ENCODE assay signal across 8 cellular contexts in genomic region chr15:75023194-75024101, GRCh38. TPM values are rescaled to one million over a fixed set of nuclear protein-coding genes. Genes with fewer than 3 reads are reported as not detected.
DNase-seq lines count a peak whose midpoint lies in the region; ATAC-seq and TF ChIP-seq lines count a peak whose summit lies in the region.

Gene PPCDC (plus strand): TSS chr15:75023590. CDS start chr15:75028319, 4,729 bp downstream.

- H3K9me2 ChIP-seq in DOHH2 (replicated peaks; ENCODE audit: control insufficient read depth, low read length), result no peaks in the 10 kb centered on the region

- H4K20me1 ChIP-seq in DOHH2 (ENCODE audit: control insufficient read depth, insufficient read depth, low read depth, low read length), result no peaks in the 10 kb centered on the region

- H3K27ac ChIP-seq in DOHH2 (ENCODE audit: low read depth, low read length) (peak within 1 kb of the TSS; percentile 77), RWPE1 (peak within 1 kb of the TSS; percentile 78)
- peak within 1 kb of the TSS; percentile 84 for H3K27ac ChIP-seq in naive thymus-derived CD4-positive, alpha-beta T cell (ENCODE audit: low read depth, low read length)

- no peaks in the 10 kb centered on the region for H3K9me3 ChIP-seq in DOHH2 (ENCODE audit: control insufficient read depth, insufficient read depth, low read length)
- no peaks in the 10 kb centered on the region for H3K9me3 ChIP-seq in naive thymus-derived CD4-positive, alpha-beta T cell (ENCODE audit: control insufficient read depth in 2 of 3, low read length in 3 of 3)

- H3K9me3 Mint-ChIP-seq in activated T-helper 17 cell treated with anti-CD3 and anti-CD28 coated beads, Interleukin-2, amount 50 U/mL, for 72 hours, result no peaks in the 10 kb centered on the region
- no peaks in the 10 kb centered on the region for H3K9me3 Mint-ChIP-seq in naive thymus-derived CD4-positive, alpha-beta T cell
- no peaks in the 10 kb centered on the region for H3K9me3 Mint-ChIP-seq in stimulated activated naive B cell treated with anti-CD40 and anti-IgM and Interleukin-4, amounts not matched to agents 10 μg/mL and 1 μg/mL and 100 μg/mL, for 72 hours

- no peak for TF ChIP-seq CTCF in DOHH2 (IDR thresholded peaks at IDR 0.05; ENCODE audit: low read depth, low read length, poor library complexity, severe bottlenecking)
- no peak for TF ChIP-seq CTCF in LNCaP clone FGC (IDR thresholded peaks at IDR 0.05; ENCODE audit: control insufficient read depth, extremely low read depth, insufficient read depth)
- TF ChIP-seq CTCF in RWPE1 (conservative IDR thresholded peaks at IDR 0.05; ENCODE audit: low read depth), result no peak

- peak within 1 kb of the TSS; percentile 87 for H3K4me3 ChIP-seq in DOHH2 (ENCODE audit: low read length)
- peak within 1 kb of the TSS; percentile 90 for H3K4me3 ChIP-seq in LNCaP clone FGC (ENCODE audit: low read depth, low read length)
- peak within 1 kb of the TSS; percentile 84 for H3K4me3 ChIP-seq in naive thymus-derived CD4-positive, alpha-beta T cell (ENCODE audit: low read length)

- no peaks in the 10 kb centered on the region for H3K27me3 ChIP-seq in DOHH2 (ENCODE audit: control insufficient read depth, low read length)
- no peaks in the 10 kb centered on the region for H3K27me3 ChIP-seq in naive thymus-derived CD4-positive, alpha-beta T cell (ENCODE audit: control insufficient read depth in 2 of 2, insufficient read depth in 2 of 2, low read length in 2 of 2)

- intact Hi-C loops in naive thymus-derived CD4-positive, alpha-beta T cell (cut with micrococcal nuclease), result loop anchor here (1.0 to 10.0 kb wide), 16 partner anchors 28 to 1031 kb away; partner anchors contain the start of genes SCAMP5 (in 2 of the 2), ARID3B (in 1 of the 2), COX5A (in 1 of the 2) and IMP3 (in 1 of the 2)

- peak within 1 kb of the TSS; percentile 92 for H3K4me3 Mint-ChIP-seq in activated T-helper 17 cell treated with anti-CD3 and anti-CD28 coated beads, Interleukin-2, amount 50 U/mL, for 72 hours
- H3K4me3 Mint-ChIP-seq in naive thymus-derived CD4-positive, alpha-beta T cell, result peak within 1 kb of the TSS; percentile 81 to 99 (median 97)
- H3K4me3 Mint-ChIP-seq in stimulated activated naive B cell treated with anti-CD40 and anti-IgM and Interleukin-4, amounts not matched to agents 10 μg/mL and 1 μg/mL and 100 μg/mL, for 72 hours, result peak within 1 kb of the TSS; percentile 95 to 98

- H3K4me1 Mint-ChIP-seq in activated T-helper 17 cell treated with anti-CD3 and anti-CD28 coated beads, Interleukin-2, amount 50 U/mL, for 72 hours, result peaks cover 6% of the 10 kb centered on the region
- H3K4me1 Mint-ChIP-seq in naive thymus-derived CD4-positive, alpha-beta T cell, result peaks cover 11 to 30% (median 26%) of the 10 kb centered on the region in 7 donors
- peaks cover 7 to 34% of the 10 kb centered on the region in 2 donors for H3K4me1 Mint-ChIP-seq in stimulated activated naive B cell treated with anti-CD40 and anti-IgM and Interleukin-4, amounts not matched to agents 10 μg/mL and 1 μg/mL and 100 μg/mL, for 72 hours

- POLR2A ChIA-PET in RWPE1 (lab: Yijun Ruan, JAX; ENCODE audit: low non-redundant PET), result interaction anchor here (0.6 to 1.2 kb wide), 6 partner anchors 9 to 183 kb away, joined by 3 to 8 read pairs (median 3); partner anchors contain the start of gene C15orf39
- POLR2A ChIA-PET in naive thymus-derived CD4-positive, alpha-beta T cell (lab: Charles Lee), result interaction anchor here (0.6 to 2.9 kb wide), 15 partner anchors 11 to 643 kb away, joined by 3 to 12 read pairs (median 3); partner anchors contain the start of genes C15orf39, CLK3, IMP3 and MAN2C1

- peaks cover 32% of the 10 kb centered on the region for H3K4me1 ChIP-seq in DOHH2 (ENCODE audit: control insufficient read depth, low read length)
- no peaks in the 10 kb centered on the region for H3K4me1 ChIP-seq in naive thymus-derived CD4-positive, alpha-beta T cell (ENCODE audit: control insufficient read depth in 2 of 2, insufficient read depth in 2 of 2, low read length in 2 of 2)

- no peaks in the 10 kb centered on the region for H3K27me3 Mint-ChIP-seq in activated T-helper 17 cell treated with anti-CD3 and anti-CD28 coated beads, Interleukin-2, amount 50 U/mL, for 72 hours
- no peaks in the 10 kb centered on the region for H3K27me3 Mint-ChIP-seq in naive thymus-derived CD4-positive, alpha-beta T cell
- H3K27me3 Mint-ChIP-seq in stimulated activated naive B cell treated with anti-CD40 and anti-IgM and Interleukin-4, amounts not matched to agents 10 μg/mL and 1 μg/mL and 100 μg/mL, for 72 hours, result peaks cover 39 to 45% of the 10 kb centered on the region in 2 donors

- H3K36me3 ChIP-seq in DOHH2 (ENCODE audit: control insufficient read depth, low read length), result peaks cover 26% of the 10 kb centered on the region
- peaks cover 0 to 8% (median 0%) of the 10 kb centered on the region in 3 experiments for H3K36me3 ChIP-seq in naive thymus-derived CD4-positive, alpha-beta T cell (ENCODE audit: control insufficient read depth in 2 of 3, insufficient read depth in 3 of 3, low read length in 3 of 3)

- H3K27ac Mint-ChIP-seq in activated T-helper 17 cell treated with anti-CD3 and anti-CD28 coated beads, Interleukin-2, amount 50 U/mL, for 72 hours, result peak within 1 kb of the TSS; percentile 98
- peak within 1 kb of the TSS; percentile 87 to 98 (median 93) for H3K27ac Mint-ChIP-seq in naive thymus-derived CD4-positive, alpha-beta T cell
- peak within 1 kb of the TSS; percentile 95 for H3K27ac Mint-ChIP-seq in stimulated activated naive B cell treated with anti-CD40 and anti-IgM and Interleukin-4, amounts not matched to agents 10 μg/mL and 1 μg/mL and 100 μg/mL, for 72 hours

- peak within 1 kb of the TSS; percentile 70 for H3K4me2 ChIP-seq in DOHH2 (ENCODE audit: low read length)

- H3F3A ChIP-seq in DOHH2 (ENCODE audit: control insufficient read depth, insufficient read depth), result 0 out of 2 replicates have a peak, but pooled peaks cover 3% of the 10 kb centered on the region

- peaks cover 26% of the 10 kb centered on the region for H3K79me2 ChIP-seq in DOHH2 (ENCODE audit: control insufficient read depth, low read length)

- peak; percentile 100 for ATAC-seq in activated T-helper 17 cell treated with anti-CD3 and anti-CD28 coated beads, Interleukin-2, amount 50 U/mL, for 72 hours (replicated peaks)
- ATAC-seq in naive thymus-derived CD4-positive, alpha-beta T cell, result peak; percentile 100
- peak; percentile 100 for ATAC-seq in stimulated activated naive B cell treated with anti-CD40 and anti-IgM and Interleukin-4, amounts not matched to agents 10 μg/mL and 1 μg/mL and 100 μg/mL, for 72 hours (replicated peaks)

- H3K36me3 Mint-ChIP-seq in activated T-helper 17 cell treated with anti-CD3 and anti-CD28 coated beads, Interleukin-2, amount 50 U/mL, for 72 hours (ENCODE audit: low read depth), result no peaks in the 10 kb centered on the region
- no peaks in the 10 kb centered on the region for H3K36me3 Mint-ChIP-seq in naive thymus-derived CD4-positive, alpha-beta T cell
- peaks cover 2 to 24% of the 10 kb centered on the region in 2 donors for H3K36me3 Mint-ChIP-seq in stimulated activated naive B cell treated with anti-CD40 and anti-IgM and Interleukin-4, amounts not matched to agents 10 μg/mL and 1 μg/mL and 100 μg/mL, for 72 hours

- DNase-seq in GOT3 (lab: John Stamatoyannopoulos, UW) (peak; percentile 75), LNCaP clone FGC (ENCODE audit: low read depth) (peak; percentile 86), RWPE1 (ENCODE audit: low spot score) (peak; percentile 99), fibroblast of gingiva (ENCODE audit: low read depth) (peak; percentile 93)
- peak; percentile 79 to 94 (median 91) for DNase-seq in naive thymus-derived CD4-positive, alpha-beta T cell
- peak; percentile 95 for DNase-seq in stimulated activated naive B cell treated with anti-CD40 and anti-IgM and Interleukin-4, amounts not matched to agents 10 μg/mL and 1 μg/mL and 100 μg/mL, for 72 hours

- CTCF ChIA-PET in RWPE1 (lab: Yijun Ruan, JAX), result interaction anchor here (0.7 to 1.2 kb wide), 2 partner anchors 88 to 178 kb away, joined by 3 to 4 read pairs; partner anchors contain the start of gene C15orf39
- CTCF ChIA-PET in naive thymus-derived CD4-positive, alpha-beta T cell (lab: Charles Lee), result interaction anchor here (0.6 to 1.1 kb wide), 2 partner anchors 19 to 181 kb away, joined by 3 to 5 read pairs; no protein-coding TSS in a partner anchor

RNA-seq across cellular contexts. Expression of gene PPCDC, which starts in this region (rescaled TPM):
- 10 to 100 TPM; 24.2 to 27.5 TPM for total RNA-seq in activated T-helper 17 cell treated with anti-CD3 and anti-CD28 coated beads, Interleukin-2, amount 50 U/mL, for 72 hours
- total RNA-seq in naive thymus-derived CD4-positive, alpha-beta T cell, result 10 to 100 TPM; 11.7 to 31.3 (median 17.1) TPM
- 10 to 100 TPM; 12.4 to 14.5 TPM for polyA plus RNA-seq in naive thymus-derived CD4-positive, alpha-beta T cell

Comparison
In these comparisons a context has a peak if more than half of its experiments do, and no peak if none do; other contexts are left out.
1. Peak in every context shown above with its lines: DNase-seq, ATAC-seq, H3K4me3 ChIP-seq and H3K27ac ChIP-seq.